19 cellular contexts compared by ENCODE assay signal in genomic region chr2:241225545-241225944, GRCh38.
"Had no signal": no experiment of that assay in that cellular context is flagged by ENCODE, and none has a peak within 500 bp of the region (broad histone marks: within the 10 kb centered on the region; RNA-seq: fewer than 3 reads in every experiment).

No MANE protein-coding gene starts in this region.

- H3K4me1 ChIP-seq: prostate gland, thyroid gland had no signal

- DNase-seq: activated B cell treated with CpG ODN at 0.5 μM for 24 hours; activated CD4-positive, alpha-beta T cell treated with anti-CD3 and anti-CD28 coated beads for 48 hours; activated CD8-positive, alpha-beta T cell treated with anti-CD3 and anti-CD28 coated beads for 36 hours; activated effector memory CD4-positive, alpha-beta T cell treated with Interleukin-2 at 50 U/mL for 16 hours; activated naive CD4-positive, alpha-beta T cell treated with anti-CD3 and anti-CD28 coated beads, Interleukin-2, amount 50 U/mL, for 16 hours; activated T-cell treated with anti-CD3 and anti-CD28 coated beads, Interleukin-2, amount 50 U/mL, for 4 hours; central memory CD4-positive, alpha-beta T cell; effector memory CD4-positive, alpha-beta T cell; foreskin fibroblast; kidney glomerular epithelial cell; mammary epithelial cell; nephron progenitor cell; occipital lobe; sigmoid colon; stimulated activated CD4-positive, alpha-beta T cell treated with anti-CD3 and anti-CD28 coated beads, Interleukin-1b, Interleukin-23, amount 100 ng/mL, for 48 hours; T-helper 2 cell; thyroid gland; uterus had no signal

- H3K9me3 ChIP-seq: prostate gland, sigmoid colon, thyroid gland, uterus had no signal

- ATAC-seq: activated CD8-positive, alpha-beta T cell treated with anti-CD3 and anti-CD28 coated beads for 36 hours had no signal

- H3K4me3 ChIP-seq: prostate gland, sigmoid colon, thyroid gland, uterus had no signal

- H3K36me3 ChIP-seq: uterus had no signal

- H3K27me3 ChIP-seq: sigmoid colon, thyroid gland, uterus had no signal

- H3K27ac ChIP-seq: sigmoid colon, thyroid gland, uterus had no signal
